ENCODE assay signal across 8 cellular contexts in the genomic region with DNA sequence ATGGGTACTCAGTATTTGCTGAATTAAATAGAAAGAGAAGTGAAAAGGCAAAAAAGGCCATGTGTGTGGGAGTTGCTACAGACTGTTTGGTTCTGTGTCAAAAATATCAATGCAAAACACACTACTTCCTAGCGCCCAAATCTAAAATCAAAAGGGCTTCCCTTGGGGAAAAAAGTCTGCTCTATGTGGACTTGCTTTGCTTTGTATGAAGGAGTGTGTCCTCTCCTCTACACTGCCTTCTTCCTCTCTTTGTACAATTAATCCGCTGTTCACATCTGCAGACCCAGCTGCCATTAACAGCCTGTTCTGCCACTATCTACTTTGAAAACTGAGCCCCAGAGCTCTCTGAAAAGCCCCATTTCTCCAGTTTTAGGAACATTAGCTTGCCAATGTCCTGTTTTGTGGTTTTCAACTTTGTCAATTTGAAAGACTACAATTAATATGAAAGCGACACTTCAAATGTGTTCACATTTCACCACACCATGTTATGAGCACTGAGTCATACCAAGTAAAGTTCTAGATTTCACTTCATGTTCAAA.
DNase-seq lines count a peak whose midpoint lies in the region; ATAC-seq, FAIRE-seq and TF ChIP-seq lines count a peak whose summit lies in the region.

No MANE protein-coding gene starts in this region.

- H3K4me1 Mint-ChIP-seq in stimulated activated effector memory CD8-positive, alpha-beta T cell treated with anti-CD3 and anti-CD28 coated beads, Interleukin-12 subunit alpha, Interleukin-12 subunit beta, amount 100 ng/mL, for 72 hours: peaks cover 18% of the 10 kb centered on the region

- H3K36me3 Mint-ChIP-seq in activated naive CD4-positive, alpha-beta T cell treated with anti-CD3 and anti-CD28 coated beads, Interleukin-2, amount 50 U/mL, for 72 hours: no peaks in the 10 kb centered on the region
- H3K36me3 Mint-ChIP-seq in stimulated activated effector memory CD8-positive, alpha-beta T cell treated with anti-CD3 and anti-CD28 coated beads, Interleukin-12 subunit alpha, Interleukin-12 subunit beta, amount 100 ng/mL, for 72 hours: no peaks in the 10 kb centered on the region

- H3K4me3 Mint-ChIP-seq in stimulated activated effector memory CD8-positive, alpha-beta T cell treated with anti-CD3 and anti-CD28 coated beads, Interleukin-12 subunit alpha, Interleukin-12 subunit beta, amount 100 ng/mL, for 72 hours: no peak overlapping the region

- FAIRE-seq in A549 (lab: Jason Lieb, UNC): no peak

- DNase-seq in A549 (ENCODE audit: low read depth in 1 of 2, low spot score in 1 of 2) (no peak), GM19240 (ENCODE audit: insufficient read length, low spot score) (peak; percentile 17), NCI-H187 (lab: John Stamatoyannopoulos, UW) (no peak), T-helper 9 cell (no peak), tibial nerve (ENCODE audit: low spot score in 2 of 2) (no peak)
- DNase-seq in activated naive CD4-positive, alpha-beta T cell treated with anti-CD3 and anti-CD28 coated beads, Interleukin-2, amount 50 U/mL, for 72 hours (ENCODE audit: low spot score in 2 of 2): peak in 1 of 2 donors; percentile 16
- DNase-seq in stimulated activated effector memory CD8-positive, alpha-beta T cell treated with anti-CD3 and anti-CD28 coated beads, Interleukin-12 subunit alpha, Interleukin-12 subunit beta, amount 100 ng/mL, for 72 hours (ENCODE audit: low spot score in 2 of 2): peak in 1 of 2 donors; percentile 52

- no peaks in the 10 kb centered on the region for H3K27me3 ChIP-seq in tibial nerve

- H3K4me3 ChIP-seq in A549 (no peak overlapping the region), tibial nerve (peak overlapping the region in 1 of 4 donors; percentile 9)

- POLR2A ChIA-PET in A549 (lab: Yijun Ruan, JAX): no interaction called here

- H3K4me2 ChIP-seq in A549: peak overlapping the region; percentile 40

- H3K27ac ChIP-seq in A549: peak overlapping the region; percentile 38 to 77; a peak in 4 of 6 replicates
- peak overlapping the region in 2 of 4 donors; percentile 27 to 72 for H3K27ac ChIP-seq in tibial nerve

- no peak for ATAC-seq in A549
- peak; percentile 68 for ATAC-seq in HG03108 (IDR thresholded peaks at IDR 0.05; ENCODE audit: unreplicated experiment)
- peak; percentile 86 to 90 for ATAC-seq in activated naive CD4-positive, alpha-beta T cell treated with anti-CD3 and anti-CD28 coated beads, Interleukin-2, amount 50 U/mL, for 72 hours
- peak; percentile 86 for ATAC-seq in stimulated activated effector memory CD8-positive, alpha-beta T cell treated with anti-CD3 and anti-CD28 coated beads, Interleukin-12 subunit alpha, Interleukin-12 subunit beta, amount 100 ng/mL, for 72 hours

- H3K9me3 ChIP-seq in A549 (no peaks in the 10 kb centered on the region), tibial nerve (no peaks in the 10 kb centered on the region)

- no peaks in the 10 kb centered on the region for H3K9me3 Mint-ChIP-seq in activated naive CD4-positive, alpha-beta T cell treated with anti-CD3 and anti-CD28 coated beads, Interleukin-2, amount 50 U/mL, for 72 hours
- H3K9me3 Mint-ChIP-seq in stimulated activated effector memory CD8-positive, alpha-beta T cell treated with anti-CD3 and anti-CD28 coated beads, Interleukin-12 subunit alpha, Interleukin-12 subunit beta, amount 100 ng/mL, for 72 hours: no peaks in the 10 kb centered on the region

- TF ChIP-seq RAD21 in A549 (conservative IDR thresholded peaks at IDR 0.05 in 1 of 2, IDR thresholded peaks at IDR 0.05 in 1 of 2): no peak

- 95% methylated on average over 3 of the region's 3 CpGs for WGBS in A549 (ENCODE audit: missing lambda C conversion rate)
- WGBS in tibial nerve, 2 donors: 46 to 50% methylated on average over 3 of the region's 3 CpGs

- H3K4me1 ChIP-seq in A549: peaks cover 46% of the 10 kb centered on the region
- H3K4me1 ChIP-seq in tibial nerve: peaks cover 0 to 31% (median 18%) of the 10 kb centered on the region in 4 donors

- CTCF ChIA-PET in A549 (lab: Yijun Ruan, JAX): interaction anchor here (0.7 kb wide), 1 partner anchor 138 kb away, joined by 3 read pairs; no protein-coding TSS in a partner anchor

- no peak overlapping the region for H3K27ac Mint-ChIP-seq in activated naive CD4-positive, alpha-beta T cell treated with anti-CD3 and anti-CD28 coated beads, Interleukin-2, amount 50 U/mL, for 72 hours
- no peak overlapping the region for H3K27ac Mint-ChIP-seq in stimulated activated effector memory CD8-positive, alpha-beta T cell treated with anti-CD3 and anti-CD28 coated beads, Interleukin-12 subunit alpha, Interleukin-12 subunit beta, amount 100 ng/mL, for 72 hours

- no peak for TF ChIP-seq POLR2A in A549 (IDR thresholded peaks at IDR 0.05; ENCODE audit: low read length)
- no peak for TF ChIP-seq POLR2A in tibial nerve (IDR thresholded peaks at IDR 0.05)

- H3K36me3 ChIP-seq in tibial nerve: no peaks in the 10 kb centered on the region

- no peak for TF ChIP-seq EP300 in A549 (IDR thresholded peaks at IDR 0.05)
- TF ChIP-seq EP300 in tibial nerve (IDR thresholded peaks at IDR 0.05): no peak

- no peak for TF ChIP-seq CTCF in A549 (IDR thresholded peaks at IDR 0.05)
- TF ChIP-seq CTCF in tibial nerve (IDR thresholded peaks at IDR 0.05): no peak

TF ChIP-seq in A549, 52 proteins besides CTCF, POLR2A, EP300 and RAD21:
- TF ChIP-seq ZSCAN20 (CRISPR knock-in tag; IDR thresholded peaks at IDR 0.05) (no peak), CEBPB (IDR thresholded peaks at IDR 0.05) (no peak), JUNB (IDR thresholded peaks at IDR 0.05) (no peak), EHMT2 (IDR thresholded peaks at IDR 0.05; ENCODE audit: low read depth) (no peak), HOXA7 (CRISPR knock-in tag; IDR thresholded peaks at IDR 0.05) (no peak), KDM1A (IDR thresholded peaks at IDR 0.05; ENCODE audit: low read depth) (no peak), HDAC2 (IDR thresholded peaks at IDR 0.05) (no peak), JUN (IDR thresholded peaks at IDR 0.05) (no peak), NFE2L2 (conservative IDR thresholded peaks at IDR 0.05; ENCODE audit: low read length) (no peak), FOSL2 (IDR thresholded peaks at IDR 0.05) (no peak), FOSL2 (CRISPR knock-in tag; IDR thresholded peaks at IDR 0.05) (no peak), NR3C1 (IDR thresholded peaks at IDR 0.05) (no peak), MYC (IDR thresholded peaks at IDR 0.05; ENCODE audit: borderline replicate concordance, low read length) (no peak), KDM5A (IDR thresholded peaks at IDR 0.05) (no peak), HOXB13 (CRISPR knock-in tag; IDR thresholded peaks at IDR 0.05; ENCODE audit: low read depth) (no peak), SREBF2 (IDR thresholded peaks at IDR 0.05) (no peak), ZC3H11A (IDR thresholded peaks at IDR 0.05) (no peak)
- TF ChIP-seq, protein P1, sequence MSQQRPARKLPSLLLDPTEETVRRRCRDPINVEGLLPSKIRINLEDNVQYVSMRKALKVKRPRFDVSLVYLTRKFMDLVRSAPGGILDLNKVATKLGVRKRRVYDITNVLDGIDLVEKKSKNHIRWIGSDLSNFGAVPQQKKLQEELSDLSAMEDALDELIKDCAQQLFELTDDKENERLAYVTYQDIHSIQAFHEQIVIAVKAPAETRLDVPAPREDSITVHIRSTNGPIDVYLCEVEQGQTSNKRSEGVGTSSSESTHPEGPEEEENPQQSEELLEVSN (IDR thresholded peaks at IDR 0.05; ENCODE audit: borderline replicate concordance, low read depth): no peak
- TF ChIP-seq, protein P2, sequence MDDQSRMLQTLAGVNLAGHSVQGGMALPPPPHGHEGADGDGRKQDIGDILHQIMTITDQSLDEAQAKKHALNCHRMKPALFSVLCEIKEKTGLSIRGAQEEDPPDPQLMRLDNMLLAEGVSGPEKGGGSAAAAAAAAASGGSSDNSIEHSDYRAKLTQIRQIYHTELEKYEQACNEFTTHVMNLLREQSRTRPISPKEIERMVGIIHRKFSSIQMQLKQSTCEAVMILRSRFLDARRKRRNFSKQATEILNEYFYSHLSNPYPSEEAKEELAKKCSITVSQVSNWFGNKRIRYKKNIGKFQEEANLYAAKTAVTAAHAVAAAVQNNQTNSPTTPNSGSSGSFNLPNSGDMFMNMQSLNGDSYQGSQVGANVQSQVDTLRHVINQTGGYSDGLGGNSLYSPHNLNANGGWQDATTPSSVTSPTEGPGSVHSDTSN (IDR thresholded peaks at IDR 0.05): no peak
- TF ChIP-seq, protein P3, sequence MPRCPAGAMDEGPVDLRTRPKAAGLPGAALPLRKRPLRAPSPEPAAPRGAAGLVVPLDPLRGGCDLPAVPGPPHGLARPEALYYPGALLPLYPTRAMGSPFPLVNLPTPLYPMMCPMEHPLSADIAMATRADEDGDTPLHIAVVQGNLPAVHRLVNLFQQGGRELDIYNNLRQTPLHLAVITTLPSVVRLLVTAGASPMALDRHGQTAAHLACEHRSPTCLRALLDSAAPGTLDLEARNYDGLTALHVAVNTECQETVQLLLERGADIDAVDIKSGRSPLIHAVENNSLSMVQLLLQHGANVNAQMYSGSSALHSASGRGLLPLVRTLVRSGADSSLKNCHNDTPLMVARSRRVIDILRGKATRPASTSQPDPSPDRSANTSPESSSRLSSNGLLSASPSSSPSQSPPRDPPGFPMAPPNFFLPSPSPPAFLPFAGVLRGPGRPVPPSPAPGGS (IDR thresholded peaks at IDR 0.05): no peak
- TF ChIP-seq, protein P4, sequence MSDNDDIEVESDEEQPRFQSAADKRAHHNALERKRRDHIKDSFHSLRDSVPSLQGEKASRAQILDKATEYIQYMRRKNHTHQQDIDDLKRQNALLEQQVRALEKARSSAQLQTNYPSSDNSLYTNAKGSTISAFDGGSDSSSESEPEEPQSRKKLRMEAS (IDR thresholded peaks at IDR 0.05): no peak
TF ChIP-seq in A549: peak in this region for 0.

Comparison
In these comparisons a context has a peak if more than half of its experiments do, and no peak if none do; other contexts are left out.
1. ATAC-seq: peak in HG03108 (single experiment), activated naive CD4-positive, alpha-beta T cell treated with anti-CD3 and anti-CD28 coated beads, Interleukin-2, amount 50 U/mL, for 72 hours (2 of 2) and stimulated activated effector memory CD8-positive, alpha-beta T cell treated with anti-CD3 and anti-CD28 coated beads, Interleukin-12 subunit alpha, Interleukin-12 subunit beta, amount 100 ng/mL, for 72 hours (single experiment); none in A549 (0 of 2).